Comparison of ENCODE assay signal across 18 cellular contexts in genomic region chr11:19849107-19849789, GRCh38.
A peak's percentile ranks its signal among the peaks of the same experiment; 100 is the strongest.
DNase-seq lines count a peak whose midpoint lies in the region; ATAC-seq and TF ChIP-seq lines count a peak whose summit lies in the region.
"Had no signal": no experiment of that assay in that cellular context is flagged by ENCODE, and none has a peak within 500 bp of the region (broad histone marks: within the 10 kb centered on the region; RNA-seq: fewer than 3 reads in every experiment).

No MANE protein-coding gene starts in this region.

- no peak for ATAC-seq in activated T-helper 17 cell treated with anti-CD3 and anti-CD28 coated beads, Interleukin-2, amount 50 U/mL, for 72 hours (replicated peaks)
- ATAC-seq: mucosa of descending colon had no signal

- peak; percentile 51 for DNase-seq in NCI-H2029 (lab: John Stamatoyannopoulos, UW)
- DNase-seq in NCI-H2029 treated with DMSO at 0.1 percent for 48 hours (lab: John Stamatoyannopoulos, UW): no peak
- peak; percentile 59 to 85 (median 79) for DNase-seq in adrenal gland
- peak; percentile 25 for DNase-seq in left ventricle myocardium inferior
- DNase-seq in activated CD4-positive, alpha-beta T cell treated with anti-CD3 and anti-CD28 coated beads, Interleukin-2, amount 50 U/mL, for 1 hour: no peak
- DNase-seq in dedifferentiated amniotic fluid mesenchymal stem cell (ENCODE audit: extremely low spot score): no peak
- DNase-seq: activated naive CD8-positive, alpha-beta T cell treated with anti-CD3 and anti-CD28 coated beads for 36 hours; CD4-positive, alpha-beta T cell; central memory CD4-positive, alpha-beta T cell; mucosa of descending colon; NCI-H1105; Peyer's patch had no signal

- no peak overlapping the region for H3K27ac ChIP-seq in adrenal gland
- peak overlapping the region; percentile 64 for H3K27ac ChIP-seq in left ventricle myocardium inferior (replicated peaks)
- peak overlapping the region; percentile 18 for H3K27ac ChIP-seq in stomach smooth muscle (ENCODE audit: low read length)
- H3K27ac ChIP-seq: hepatocyte, parathyroid adenoma, Peyer's patch had no signal

- WGBS in adrenal gland, 4 donors: 74 to 77% (median 76%) methylated on average over 5 to 6 of the region's 6 CpGs

- no peaks in the 10 kb centered on the region for H3K9me3 ChIP-seq in adrenal gland (replicated peaks in 1 of 3)
- no peaks in the 10 kb centered on the region for H3K9me3 ChIP-seq in left ventricle myocardium inferior (replicated peaks)
- no peaks in the 10 kb centered on the region for H3K9me3 ChIP-seq in stomach smooth muscle (ENCODE audit: control insufficient read depth in 2 of 2, low read length in 2 of 2)
- H3K9me3 ChIP-seq: mucosa of descending colon, Peyer's patch had no signal

- intact Hi-C loops in adrenal gland (cut with DNase I): no loop called here
- intact Hi-C loops in left ventricle myocardium inferior (cut with micrococcal nuclease): no loop called here

- H3K27ac Mint-ChIP-seq in activated T-helper 17 cell treated with anti-CD3 and anti-CD28 coated beads, Interleukin-2, amount 50 U/mL, for 72 hours: no peak overlapping the region
- H3K27ac Mint-ChIP-seq: activated naive CD8-positive, alpha-beta T cell treated with anti-CD3 and anti-CD28 coated beads for 36 hours; CD4-positive, alpha-beta T cell; IgD-negative memory B cell; T-helper 1 cell treated with Interleukin-12 subunit alpha and Interleukin-12 subunit beta and Interleukin-4 antibody, amounts not matched to agents 30 μg/mL and 1 μg/mL, for 36 hours had no signal

- no peak overlapping the region for H3K9ac ChIP-seq in stomach smooth muscle (ENCODE audit: low read length in 2 of 2)
- H3K9ac ChIP-seq: parathyroid adenoma had no signal

- no peak for TF ChIP-seq CTCF in adrenal gland (IDR thresholded peaks at IDR 0.05)
- TF ChIP-seq CTCF in left ventricle myocardium inferior (IDR thresholded peaks at IDR 0.05; ENCODE audit: borderline replicate concordance): no peak

- H3K4me1 ChIP-seq in adrenal gland (replicated peaks in 1 of 2) (no peaks in the 10 kb centered on the region), left ventricle myocardium inferior (peaks cover 70% of the 10 kb centered on the region), stomach smooth muscle (ENCODE audit: control insufficient read depth, insufficient read depth, low read length) (peaks cover 35% of the 10 kb centered on the region)
- H3K4me1 ChIP-seq: parathyroid adenoma, Peyer's patch had no signal

- H3K36me3 ChIP-seq in adrenal gland (replicated peaks in 1 of 2): no peaks in the 10 kb centered on the region
- H3K36me3 ChIP-seq in left ventricle myocardium inferior: no peaks in the 10 kb centered on the region
- H3K36me3 ChIP-seq in stomach smooth muscle (ENCODE audit: control insufficient read depth in 2 of 2, insufficient read depth in 2 of 2, low read length in 2 of 2): peaks cover 3 to 6% of the 10 kb centered on the region in 2 donors
- H3K36me3 ChIP-seq: Peyer's patch had no signal

- no peaks in the 10 kb centered on the region for H3K27me3 Mint-ChIP-seq in activated T-helper 17 cell treated with anti-CD3 and anti-CD28 coated beads, Interleukin-2, amount 50 U/mL, for 72 hours
- H3K27me3 Mint-ChIP-seq: CD4-positive, alpha-beta T cell had no signal

- TF ChIP-seq POLR2A in adrenal gland (IDR thresholded peaks at IDR 0.05): no peak

- H3K36me3 Mint-ChIP-seq in activated T-helper 17 cell treated with anti-CD3 and anti-CD28 coated beads, Interleukin-2, amount 50 U/mL, for 72 hours (ENCODE audit: low read depth): no peaks in the 10 kb centered on the region
- H3K36me3 Mint-ChIP-seq: activated naive CD8-positive, alpha-beta T cell treated with anti-CD3 and anti-CD28 coated beads for 36 hours; IgD-negative memory B cell had no signal

- H3K4me3 ChIP-seq in adrenal gland (no peak overlapping the region), left ventricle myocardium inferior (no peak overlapping the region), stomach smooth muscle (ENCODE audit: low read length in 2 of 2) (no peak overlapping the region)
- H3K4me3 ChIP-seq: hepatocyte, mucosa of descending colon, Peyer's patch had no signal

- no peaks in the 10 kb centered on the region for H3K4me1 Mint-ChIP-seq in activated T-helper 17 cell treated with anti-CD3 and anti-CD28 coated beads, Interleukin-2, amount 50 U/mL, for 72 hours
- H3K4me1 Mint-ChIP-seq: activated naive CD8-positive, alpha-beta T cell treated with anti-CD3 and anti-CD28 coated beads for 36 hours; IgD-negative memory B cell had no signal

- H3K27me3 ChIP-seq in adrenal gland (no peaks in the 10 kb centered on the region), left ventricle myocardium inferior (ENCODE audit: low read depth) (no peaks in the 10 kb centered on the region), stomach smooth muscle (ENCODE audit: control insufficient read depth in 1 of 2, insufficient read depth in 2 of 2, low read length in 2 of 2) (no peaks in the 10 kb centered on the region)
- H3K27me3 ChIP-seq: hepatocyte, Peyer's patch had no signal

- no peaks in the 10 kb centered on the region for H3K9me3 Mint-ChIP-seq in activated T-helper 17 cell treated with anti-CD3 and anti-CD28 coated beads, Interleukin-2, amount 50 U/mL, for 72 hours
- H3K9me3 Mint-ChIP-seq: CD4-positive, alpha-beta T cell; IgD-negative memory B cell; T-helper 1 cell treated with Interleukin-12 subunit alpha and Interleukin-12 subunit beta and Interleukin-4 antibody, amounts not matched to agents 30 μg/mL and 1 μg/mL, for 36 hours had no signal

- no peak overlapping the region for H3K4me3 Mint-ChIP-seq in activated T-helper 17 cell treated with anti-CD3 and anti-CD28 coated beads, Interleukin-2, amount 50 U/mL, for 72 hours
- H3K4me3 Mint-ChIP-seq: activated naive CD8-positive, alpha-beta T cell treated with anti-CD3 and anti-CD28 coated beads for 36 hours; CD4-positive, alpha-beta T cell; IgD-negative memory B cell; T-helper 1 cell treated with Interleukin-12 subunit alpha and Interleukin-12 subunit beta and Interleukin-4 antibody, amounts not matched to agents 30 μg/mL and 1 μg/mL, for 36 hours had no signal

Comparison
In these comparisons a context has a peak if more than half of its experiments do, and no peak if none do; other contexts are left out.
1. DNase-seq: peak in NCI-H2029 (single experiment), adrenal gland (7 of 7) and left ventricle myocardium inferior (single experiment); none in NCI-H2029 treated with DMSO at 0.1 percent for 48 hours (single experiment), activated CD4-positive, alpha-beta T cell treated with anti-CD3 and anti-CD28 coated beads, Interleukin-2, amount 50 U/mL, for 1 hour (single experiment) and dedifferentiated amniotic fluid mesenchymal stem cell (single experiment).
2. H3K27ac ChIP-seq: peak in left ventricle myocardium inferior (single experiment) and stomach smooth muscle (single experiment); none in adrenal gland (0 of 5).